Comparison of ENCODE assay signal across 1 cellular context in genomic region chr17:39632153-39632941, GRCh38.
TF ChIP-seq lines count a peak whose summit lies in the region.

No MANE protein-coding gene starts in this region.

TF ChIP-seq in GM23338, 12 proteins besides CTCF, POLR2A, EP300 and RAD21 (continued from another document):
- TF ChIP-seq ZNF462 (CRISPR knock-in tag; IDR thresholded peaks at IDR 0.05) (no peak), EZH2phosphoT487 (IDR thresholded peaks at IDR 0.05; ENCODE audit: unreplicated experiment) (no peak), POLR2AphosphoS5 (IDR thresholded peaks at IDR 0.05; ENCODE audit: low read depth) (no peak)
